ENCODE assay signal across 13 cellular contexts in genomic region chr12:112025808-112026375, GRCh38. TPM values are rescaled to one million over a fixed set of nuclear protein-coding genes. Genes with fewer than 3 reads are reported as not detected.
A peak's percentile ranks its signal among the peaks of the same experiment; 100 is the strongest.
DNase-seq lines count a peak whose midpoint lies in the region; ATAC-seq and TF ChIP-seq lines count a peak whose summit lies in the region.
"Had no signal": no experiment of that assay in that cellular context is flagged by ENCODE, and none has a peak within 500 bp of the region (broad histone marks: within the 10 kb centered on the region; RNA-seq: fewer than 3 reads in every experiment).

No MANE protein-coding gene starts in this region.

- no peak overlapping the region for H3K4me3 Mint-ChIP-seq in activated T-cell treated with anti-CD3 and anti-CD28 coated beads, Interleukin-2, amount 50 U/mL, for 24 hours
- H3K4me3 Mint-ChIP-seq in stimulated activated effector memory CD8-positive, alpha-beta T cell treated with anti-CD3 and anti-CD28 coated beads, Interleukin-12 subunit alpha, Interleukin-12 subunit beta, amount 100 ng/mL, for 72 hours = no peak overlapping the region

- H3K9me3 Mint-ChIP-seq in activated T-cell treated with anti-CD3 and anti-CD28 coated beads, Interleukin-2, amount 50 U/mL, for 24 hours = no peaks in the 10 kb centered on the region
- no peaks in the 10 kb centered on the region for H3K9me3 Mint-ChIP-seq in stimulated activated effector memory CD8-positive, alpha-beta T cell treated with anti-CD3 and anti-CD28 coated beads, Interleukin-12 subunit alpha, Interleukin-12 subunit beta, amount 100 ng/mL, for 72 hours

- no peak overlapping the region for H3K9ac ChIP-seq in PC-3 (ENCODE audit: low read length)

- peaks cover 12% of the 10 kb centered on the region for H3F3A ChIP-seq in PC-3 (ENCODE audit: low read length, unreplicated experiment)

- H3K4me1 ChIP-seq in PC-3 (ENCODE audit: insufficient read depth, low read length) (no peaks in the 10 kb centered on the region), upper lobe of left lung (peaks cover 0 to 7% (median 5%) of the 10 kb centered on the region in 4 donors)

- peaks cover 87% of the 10 kb centered on the region for H3K36me3 Mint-ChIP-seq in activated T-cell treated with anti-CD3 and anti-CD28 coated beads, Interleukin-2, amount 50 U/mL, for 24 hours (ENCODE audit: low read depth)
- H3K36me3 Mint-ChIP-seq in stimulated activated effector memory CD8-positive, alpha-beta T cell treated with anti-CD3 and anti-CD28 coated beads, Interleukin-12 subunit alpha, Interleukin-12 subunit beta, amount 100 ng/mL, for 72 hours = peaks cover 99% of the 10 kb centered on the region

- intact Hi-C loops in PC-3 (cut with micrococcal nuclease) = no loop called here

- 55 to 62% methylated on average over 4 of the region's 4 CpGs for WGBS in upper lobe of left lung, 2 donors

- H3K4me3 ChIP-seq in PC-3 (ENCODE audit: low read length) = no peak overlapping the region
- no peak overlapping the region for H3K4me3 ChIP-seq in choroid plexus epithelial cell (ENCODE audit: low read depth, low read length)
- H3K4me3 ChIP-seq in upper lobe of left lung = no peak overlapping the region
- H3K4me3 ChIP-seq: thoracic aorta had no signal

- H3K9me2 ChIP-seq in PC-3 (replicated peaks; ENCODE audit: low read length) = no peaks in the 10 kb centered on the region

- no peak overlapping the region for H2AFZ ChIP-seq in PC-3 (ENCODE audit: low read length)

- TF ChIP-seq CTCF in PC-3 (conservative IDR thresholded peaks at IDR 0.05; ENCODE audit: low read depth, low read length) (no peak), choroid plexus epithelial cell (conservative IDR thresholded peaks at IDR 0.05; ENCODE audit: low read depth, low read length) (no peak), upper lobe of left lung (IDR thresholded peaks at IDR 0.05) (no peak)

- CTCF ChIA-PET in PC-3 (lab: Charles Lee) = no interaction called here

- H3K27ac Mint-ChIP-seq in activated T-cell treated with anti-CD3 and anti-CD28 coated beads, Interleukin-2, amount 50 U/mL, for 24 hours = peak overlapping the region; percentile 90
- peak overlapping the region; percentile 88 for H3K27ac Mint-ChIP-seq in stimulated activated effector memory CD8-positive, alpha-beta T cell treated with anti-CD3 and anti-CD28 coated beads, Interleukin-12 subunit alpha, Interleukin-12 subunit beta, amount 100 ng/mL, for 72 hours

- H3K27ac ChIP-seq in PC-3 (ENCODE audit: low read length) (no peak overlapping the region), upper lobe of left lung (peak overlapping the region in 1 of 4 donors; percentile 31)
- H3K27ac ChIP-seq: RWPE1, thoracic aorta had no signal

- peaks cover 44% of the 10 kb centered on the region for H3K36me3 ChIP-seq in PC-3 (ENCODE audit: low read depth, low read length)
- peaks cover 10 to 68% (median 23%) of the 10 kb centered on the region in 4 donors for H3K36me3 ChIP-seq in upper lobe of left lung

- TF ChIP-seq EP300 in upper lobe of left lung (IDR thresholded peaks at IDR 0.05) = no peak

- H3K4me2 ChIP-seq in PC-3 (ENCODE audit: low read length) = no peak overlapping the region

- H3K9me3 ChIP-seq in PC-3 (ENCODE audit: low read length) = no peaks in the 10 kb centered on the region
- H3K9me3 ChIP-seq in upper lobe of left lung = no peaks in the 10 kb centered on the region
- H3K9me3 ChIP-seq: thoracic aorta had no signal

- ATAC-seq in PC-3 = peak; percentile 30
- no peak for ATAC-seq in stimulated activated effector memory CD8-positive, alpha-beta T cell treated with anti-CD3 and anti-CD28 coated beads, Interleukin-12 subunit alpha, Interleukin-12 subunit beta, amount 100 ng/mL, for 72 hours
- no peak for ATAC-seq in upper lobe of left lung (ENCODE audit: low FRiP score in 2 of 2)
- ATAC-seq: left cardiac atrium had no signal

- no peak for DNase-seq in activated T-cell treated with anti-CD3 and anti-CD28 coated beads, Interleukin-2, amount 50 U/mL, for 24 hours
- no peak for DNase-seq in activated T-cell treated with anti-CD3 and anti-CD28 coated beads, Interleukin-2, amount 50 U/mL, for 1 hour
- DNase-seq in PC-3 (no peak), choroid plexus epithelial cell (ENCODE audit: low read depth) (peak; percentile 14), upper lobe of left lung (no peak), NCI-H1930 (lab: John Stamatoyannopoulos, UW) (no peak)
- no peak for DNase-seq in stimulated activated effector memory CD8-positive, alpha-beta T cell treated with anti-CD3 and anti-CD28 coated beads, Interleukin-12 subunit alpha, Interleukin-12 subunit beta, amount 100 ng/mL, for 72 hours (ENCODE audit: low spot score in 2 of 2)
- no peak for DNase-seq in activated CD8-positive, alpha-beta memory T cell treated with anti-CD3 and anti-CD28 coated beads, Interleukin-2, amount 50 U/mL, for 4 hours
- DNase-seq: left cardiac atrium; NCI-H2081; stimulated activated CD4-positive, alpha-beta T cell treated with anti-CD3 and anti-CD28 coated beads, Interleukin-4, amount 100 ng/mL, for 1 hour had no signal

- H3K27me3 ChIP-seq in PC-3 (ENCODE audit: low read length) = no peaks in the 10 kb centered on the region
- H3K27me3 ChIP-seq in upper lobe of left lung = no peaks in the 10 kb centered on the region

- no peak for TF ChIP-seq POLR2A in upper lobe of left lung (IDR thresholded peaks at IDR 0.05)

- no TSS peak for BruUV-seq in PC-3 (replicated peaks; lab: Mats Ljungman, UMichigan)

- H3K4me1 Mint-ChIP-seq in activated T-cell treated with anti-CD3 and anti-CD28 coated beads, Interleukin-2, amount 50 U/mL, for 24 hours (ENCODE audit: low read depth) = peaks cover 53% of the 10 kb centered on the region
- H3K4me1 Mint-ChIP-seq in stimulated activated effector memory CD8-positive, alpha-beta T cell treated with anti-CD3 and anti-CD28 coated beads, Interleukin-12 subunit alpha, Interleukin-12 subunit beta, amount 100 ng/mL, for 72 hours = peaks cover 34% of the 10 kb centered on the region

- POLR2A ChIA-PET in PC-3 (lab: Charles Lee; ENCODE audit: unreplicated experiment) = interaction anchor here (0.7 kb wide), 1 partner anchor 40 kb away, joined by 11 read pairs; no protein-coding TSS in a partner anchor

- H4K20me1 ChIP-seq in PC-3 (ENCODE audit: low read length) = 0 out of 2 replicates have a peak, but pooled peaks cover 3% of the 10 kb centered on the region

- H3K27me3 Mint-ChIP-seq in activated T-cell treated with anti-CD3 and anti-CD28 coated beads, Interleukin-2, amount 50 U/mL, for 24 hours = no peaks in the 10 kb centered on the region

- H3K79me2 ChIP-seq in PC-3 (ENCODE audit: low read length) = peaks cover 11% of the 10 kb centered on the region

RNA-seq across cellular contexts. Expression of gene ERP29, which starts 12.7 kb away (rescaled TPM):
- total RNA-seq in PC-3 (2014; rRNA removed) = 90.2 and 97.2 TPM in 2 replicates
- 100 to 1,000 TPM in 2 of 6 donors, 10 to 100 TPM in 4; 32.5 to 149 (median 72.2) TPM for total RNA-seq in upper lobe of left lung

RNA-seq across cellular contexts. Expression of gene TMEM116, which starts 12.9 kb away (rescaled TPM):
- total RNA-seq in PC-3 (2014; rRNA removed) = 4.4 and 5.6 TPM in 2 replicates
- 10 to 100 TPM; 14.8 to 41.9 (median 21.2) TPM for total RNA-seq in upper lobe of left lung
